8 cellular contexts compared by ENCODE assay signal in genomic region chr3:42600958-42601675, GRCh38. TPM values are rescaled to one million over a fixed set of nuclear protein-coding genes. Genes with fewer than 3 reads are reported as not detected.
A peak's percentile ranks its signal among the peaks of the same experiment; 100 is the strongest.
DNase-seq lines count a peak whose midpoint lies in the region; ATAC-seq and TF ChIP-seq lines count a peak whose summit lies in the region.

No MANE protein-coding gene starts in this region.

- in situ Hi-C loops in Panc1 (cut with HindIII; ENCODE audit: low pct_unique_long_range_greater_than_20kb, low sequenced_read_pairs) = no loop called here

- DNase-seq in CD4-positive, alpha-beta T cell = peak in 9 of 10 experiments; percentile 15 to 57 (median 35)
- DNase-seq in Panc1 (ENCODE audit: low read depth, low spot score) (no peak), amniotic epithelial cell (ENCODE audit: low read depth) (peak; percentile 55), right atrium auricular region (ENCODE audit: low spot score) (peak; percentile 71), psoas muscle (peak; percentile 55 to 80), 8988T (no peak)

- peak overlapping the region; percentile 98 for H3K4me3 Mint-ChIP-seq in CD4-positive, alpha-beta T cell

- CTCF ChIA-PET in CD4-positive, alpha-beta T cell (lab: Charles Lee) = interaction anchor here (1.2 to 4.1 kb wide), 5 partner anchors 10 to 99 kb away, joined by 4 to 26 read pairs (median 13); partner anchors contain the start of genes SEC22C, SS18L2 and VIPR1
- CTCF ChIA-PET in Panc1 (lab: Charles Lee) = interaction anchor here (0.5 kb wide), 1 partner anchor 143 kb away, joined by 10 read pairs; no protein-coding TSS in a partner anchor

- TF ChIP-seq CTCF in CD4-positive, alpha-beta T cell (IDR thresholded peaks at IDR 0.05) = no peak
- TF ChIP-seq CTCF in Panc1 (IDR thresholded peaks at IDR 0.05) (no peak), right atrium auricular region (IDR thresholded peaks at IDR 0.05) (no peak), psoas muscle (IDR thresholded peaks at IDR 0.05) (peak; percentile 10)

- H3K27me3 Mint-ChIP-seq in CD4-positive, alpha-beta T cell = no peaks in the 10 kb centered on the region

- peaks cover 13% of the 10 kb centered on the region for H3K9me3 ChIP-seq in CD4-positive, alpha-beta T cell (ENCODE audit: control insufficient read depth, low read length)
- H3K9me3 ChIP-seq in Panc1 (ENCODE audit: control insufficient read depth, insufficient read depth, low read depth, low read length) (no peaks in the 10 kb centered on the region), right atrium auricular region (peaks cover 0 to 7% of the 10 kb centered on the region in 2 donors), psoas muscle (no peaks in the 10 kb centered on the region)

- POLR2A ChIA-PET in CD4-positive, alpha-beta T cell (lab: Charles Lee) = interaction anchor here (0.7 to 3.1 kb wide), 15 partner anchors 10 to 204 kb away, joined by 3 to 73 read pairs (median 7); partner anchors contain the start of genes SEC22C, SS18L2 and VIPR1
- POLR2A ChIA-PET in Panc1 (lab: Charles Lee) = interaction anchor here (0.6 to 0.7 kb wide), 2 partner anchors 23 to 75 kb away, joined by 3 to 6 read pairs; no protein-coding TSS in a partner anchor

- H3K36me3 ChIP-seq in Panc1 (ENCODE audit: control insufficient read depth, insufficient read depth, low read length) = no peaks in the 10 kb centered on the region; the same call in 1 of the 2 replicates
- H3K36me3 ChIP-seq in right atrium auricular region = no peaks in the 10 kb centered on the region
- H3K36me3 ChIP-seq in psoas muscle (ENCODE audit: insufficient read depth in 1 of 2, low read depth in 1 of 2) = no peaks in the 10 kb centered on the region

- 0 to 1% (median 0%) methylated on average over 23 to 31 of the region's 31 CpGs for WGBS in psoas muscle, 3 donors

- no peaks in the 10 kb centered on the region for H3K9me3 Mint-ChIP-seq in CD4-positive, alpha-beta T cell

- peak overlapping the region; percentile 99 for H3K27ac Mint-ChIP-seq in CD4-positive, alpha-beta T cell

- H3K36me3 Mint-ChIP-seq in CD4-positive, alpha-beta T cell (ENCODE audit: low read depth) = peaks cover 61% of the 10 kb centered on the region

- H3K4me3 ChIP-seq in Panc1 (ENCODE audit: low read depth in 2 of 2, low read length in 2 of 2) (peak overlapping the region; percentile 88 to 97), right atrium auricular region (peak overlapping the region; percentile 64 to 96), psoas muscle (peak overlapping the region; percentile 81)

- intact Hi-C loops in CD4-positive, alpha-beta T cell (cut with DNase I, micrococcal nuclease) = loop anchor here (1.0 to 5.0 kb wide), 6 partner anchors 10 to 638 kb away; partner anchors contain the start of genes SS18L2 (in 1 of the 2) and ULK4 (in 1 of the 2)
- intact Hi-C loops in Panc1 (cut with micrococcal nuclease; ENCODE audit: unreplicated experiment) (no loop called here), psoas muscle (cut with DNase I) (no loop called here)

- no TSS peak for BruUV-seq in Panc1 (replicated peaks; lab: Mats Ljungman, UMichigan)

- no peaks in the 10 kb centered on the region for H3K27me3 ChIP-seq in CD4-positive, alpha-beta T cell (ENCODE audit: control insufficient read depth, insufficient read depth, low read length)
- no peaks in the 10 kb centered on the region for H3K27me3 ChIP-seq in Panc1 (ENCODE audit: control insufficient read depth, insufficient read depth, low read length)
- H3K27me3 ChIP-seq in right atrium auricular region = no peaks in the 10 kb centered on the region
- no peaks in the 10 kb centered on the region for H3K27me3 ChIP-seq in psoas muscle (ENCODE audit: insufficient read depth in 3 of 3, low read length in 2 of 3)

- H3K4me1 Mint-ChIP-seq in CD4-positive, alpha-beta T cell (ENCODE audit: low read depth) = peaks cover 48% of the 10 kb centered on the region

- ATAC-seq in CD4-positive, alpha-beta T cell (ENCODE audit: poor library complexity) = peak; percentile 5
- peak; percentile 32 for ATAC-seq in GM18907 (IDR thresholded peaks at IDR 0.05; ENCODE audit: unreplicated experiment)
- peak; percentile 20 for ATAC-seq in HG03175 (IDR thresholded peaks at IDR 0.05; ENCODE audit: unreplicated experiment)
- peak; percentile 62 for ATAC-seq in Panc1
- peak; percentile 25 to 48 (median 34) for ATAC-seq in psoas muscle

- H3K27ac ChIP-seq in CD4-positive, alpha-beta T cell (ENCODE audit: low read depth, low read length) = peak overlapping the region; percentile 63
- H3K27ac ChIP-seq in Panc1 (ENCODE audit: low read length) (peak overlapping the region; percentile 90), right atrium auricular region (peak overlapping the region; percentile 98 to 99), psoas muscle (peak overlapping the region; percentile 89)

- H3K4me1 ChIP-seq in Panc1 (ENCODE audit: control insufficient read depth, insufficient read depth, low read length) = peaks cover 8% of the 10 kb centered on the region; the same call in 1 of the 2 replicates
- peaks cover 0 to 31% of the 10 kb centered on the region in 2 donors for H3K4me1 ChIP-seq in right atrium auricular region
- peaks cover 32% of the 10 kb centered on the region for H3K4me1 ChIP-seq in psoas muscle

RNA-seq across cellular contexts. Expression of gene NKTR, which starts 0.6 kb away (rescaled TPM):
- total RNA-seq in CD4-positive, alpha-beta T cell = 100 to 1,000 TPM; 236 to 249 TPM
- 39.0 TPM for total RNA-seq in Panc1 (2021; ENCODE audit: unreplicated experiment)
- polyA plus RNA-seq in Panc1 (2012; ENCODE audit: insufficient read length) = 11.0 TPM
- 10 to 100 TPM; 14.1 to 20.4 TPM for total RNA-seq in right atrium auricular region
- 10 to 100 TPM; 12.9 to 23.0 (median 17.6) TPM for total RNA-seq in psoas muscle
- 10 to 100 TPM in 2 of 3 donors, 1 to 10 TPM in 1; 9.0 to 14.1 (median 11.1) TPM for polyA plus RNA-seq in psoas muscle

RNA-seq across cellular contexts. Expression of gene SS18L2, which starts 10.5 kb away (rescaled TPM):
- total RNA-seq in CD4-positive, alpha-beta T cell = 10 to 100 TPM; 47.2 to 53.6 TPM
- total RNA-seq in Panc1 (2021; ENCODE audit: unreplicated experiment) = 27.5 TPM
- polyA plus RNA-seq in Panc1 (2012; ENCODE audit: insufficient read length) = 14.3 TPM
- 10 to 100 TPM in 1 of 2 donors, 1 to 10 TPM in 1; 8.4 to 13.9 TPM for total RNA-seq in right atrium auricular region
- 10 to 100 TPM in 1 of 4 donors, 1 to 10 TPM in 3; 8.2 to 11.2 (median 9.5) TPM for total RNA-seq in psoas muscle
- 10 to 100 TPM; 16.8 to 31.6 (median 20.1) TPM for polyA plus RNA-seq in psoas muscle

RNA-seq across cellular contexts. Expression of gene SEC22C, which starts 19.4 kb away (rescaled TPM):
- total RNA-seq in CD4-positive, alpha-beta T cell = 10 to 100 TPM; 73.6 to 75.4 TPM
- total RNA-seq in Panc1 (2021; ENCODE audit: unreplicated experiment) (45.9 TPM), right atrium auricular region (10 to 100 TPM; 32.3 to 36.2 TPM), psoas muscle (10 to 100 TPM; 13.0 to 31.0 (median 15.5) TPM)
- polyA plus RNA-seq in Panc1 (2012; ENCODE audit: insufficient read length) = 25.3 TPM
- polyA plus RNA-seq in psoas muscle = 10 to 100 TPM; 11.2 to 46.8 (median 15.5) TPM

RNA-seq across cellular contexts. Expression of gene ZBTB47, which starts 52.4 kb away (rescaled TPM):
- total RNA-seq in CD4-positive, alpha-beta T cell = under 1 TPM; 0.47 to 0.80 TPM
- total RNA-seq in Panc1 (2021; ENCODE audit: unreplicated experiment) (3.6 TPM), right atrium auricular region (100 to 1,000 TPM in 1 of 2 donors, 10 to 100 TPM in 1; 92.4 to 129 TPM), psoas muscle (100 to 1,000 TPM in 2 of 4 donors, 10 to 100 TPM in 2; 87.2 to 151 (median 110) TPM)
- polyA plus RNA-seq in Panc1 (2012; ENCODE audit: insufficient read length) = 4.5 TPM
- 10 to 100 TPM; 41.6 to 90.3 (median 72.6) TPM for polyA plus RNA-seq in psoas muscle

Comparison
In these comparisons a context has a peak if more than half of its experiments do, and no peak if none do; other contexts are left out.
1. ATAC-seq: peak in every context shown above with its lines; median percentile 62 in Panc1; 34 in psoas muscle; 32 in GM18907; 20 in HG03175; 5 in CD4-positive, alpha-beta T cell.
2. DNase-seq: peak in CD4-positive, alpha-beta T cell (9 of 10), amniotic epithelial cell (single experiment), right atrium auricular region (single experiment) and psoas muscle (2 of 2); none in Panc1 (single experiment) and 8988T (single experiment).
3. intact Hi-C loops: an anchor here in CD4-positive, alpha-beta T cell (1.0 to 5.0 kb wide); none called in Panc1 and psoas muscle.
4. Peak in every context shown above with its lines, with median percentiles within 50 percentile points of each other: H3K27ac ChIP-seq and H3K4me3 ChIP-seq.